ENCODE assay signal across 18 cellular contexts in genomic region chr4:151822331-151822730, GRCh38.
"Had no signal": no experiment of that assay in that cellular context is flagged by ENCODE, and none has a peak within 500 bp of the region (broad histone marks: within the 10 kb centered on the region; RNA-seq: fewer than 3 reads in every experiment).

No MANE protein-coding gene starts in this region.

- ATAC-seq: heart left ventricle; natural killer cell treated with Interleukin-12 subunit alpha and Interleukin-12 subunit beta and Interleukin-15 and Interleukin-18, amount 100 ng/mL, for 72 hours; pancreas; right cardiac atrium; stimulated activated memory B cell treated with anti-CD40 and anti-IgM and Interleukin-4, amounts not matched to agents 10 μg/mL and 1 μg/mL and 100 μg/mL, for 72 hours had no signal

- H3K4me1 ChIP-seq: pancreas, tibial artery, upper lobe of left lung, uterus had no signal

- H3K4me3 Mint-ChIP-seq: natural killer cell treated with Interleukin-12 subunit alpha and Interleukin-12 subunit beta and Interleukin-15 and Interleukin-18, amount 100 ng/mL, for 72 hours; stimulated activated memory B cell treated with anti-CD40 and anti-IgM and Interleukin-4, amounts not matched to agents 10 μg/mL and 1 μg/mL and 100 μg/mL, for 72 hours; stimulated activated naive CD8-positive, alpha-beta T cell treated with anti-CD3 and anti-CD28 coated beads, Interleukin-15, Interleukin-2, amounts not matched to agents 100 ng/mL and 50 ng/mL, for 24 hours had no signal

- H3K4me1 Mint-ChIP-seq: stimulated activated memory B cell treated with anti-CD40 and anti-IgM and Interleukin-4, amounts not matched to agents 10 μg/mL and 1 μg/mL and 100 μg/mL, for 72 hours had no signal

- H3K27ac Mint-ChIP-seq: natural killer cell treated with Interleukin-12 subunit alpha and Interleukin-12 subunit beta and Interleukin-15 and Interleukin-18, amount 100 ng/mL, for 72 hours; progenitor cell of endocrine pancreas; stimulated activated memory B cell treated with anti-CD40 and anti-IgM and Interleukin-4, amounts not matched to agents 10 μg/mL and 1 μg/mL and 100 μg/mL, for 72 hours; stimulated activated naive CD8-positive, alpha-beta T cell treated with anti-CD3 and anti-CD28 coated beads, Interleukin-15, Interleukin-2, amounts not matched to agents 100 ng/mL and 50 ng/mL, for 24 hours had no signal

- H3K4me2 ChIP-seq: smooth muscle cell had no signal

- H3K9me3 Mint-ChIP-seq: natural killer cell treated with Interleukin-12 subunit alpha and Interleukin-12 subunit beta and Interleukin-15 and Interleukin-18, amount 100 ng/mL, for 72 hours; stimulated activated memory B cell treated with anti-CD40 and anti-IgM and Interleukin-4, amounts not matched to agents 10 μg/mL and 1 μg/mL and 100 μg/mL, for 72 hours; stimulated activated naive CD8-positive, alpha-beta T cell treated with anti-CD3 and anti-CD28 coated beads, Interleukin-15, Interleukin-2, amounts not matched to agents 100 ng/mL and 50 ng/mL, for 24 hours had no signal

- H3K27ac ChIP-seq: dorsolateral prefrontal cortex, heart left ventricle, pancreas, tibial artery, upper lobe of left lung, uterus had no signal

- FAIRE-seq: frontal cortex, pancreas had no signal

- H3K36me3 Mint-ChIP-seq: natural killer cell treated with Interleukin-12 subunit alpha and Interleukin-12 subunit beta and Interleukin-15 and Interleukin-18, amount 100 ng/mL, for 72 hours; stimulated activated memory B cell treated with anti-CD40 and anti-IgM and Interleukin-4, amounts not matched to agents 10 μg/mL and 1 μg/mL and 100 μg/mL, for 72 hours had no signal

- DNase-seq: cortex of kidney; dorsolateral prefrontal cortex; effector CD8-positive, alpha-beta T cell; heart left ventricle; hippocampal formation; occipital lobe; pancreas; right cardiac atrium; stimulated activated CD4-positive, alpha-beta T cell treated with anti-CD3 and anti-CD28 coated beads, Interleukin-4, amount 100 ng/mL, for 24 hours; tibial artery; upper lobe of left lung; uterus had no signal

- H3K36me3 ChIP-seq: heart left ventricle, pancreas, tibial artery, upper lobe of left lung, uterus had no signal

- H3K9me3 ChIP-seq: pancreas, tibial artery, upper lobe of left lung, uterus had no signal

- H3K27me3 Mint-ChIP-seq: progenitor cell of endocrine pancreas had no signal

- H3K27me3 ChIP-seq: dorsolateral prefrontal cortex, heart left ventricle, pancreas, tibial artery, upper lobe of left lung, uterus had no signal

- H3K4me3 ChIP-seq: dorsolateral prefrontal cortex, heart left ventricle, pancreas, smooth muscle cell, tibial artery, upper lobe of left lung, uterus had no signal
